ENCODE assay signal across 17 cellular contexts in the genomic region with DNA sequence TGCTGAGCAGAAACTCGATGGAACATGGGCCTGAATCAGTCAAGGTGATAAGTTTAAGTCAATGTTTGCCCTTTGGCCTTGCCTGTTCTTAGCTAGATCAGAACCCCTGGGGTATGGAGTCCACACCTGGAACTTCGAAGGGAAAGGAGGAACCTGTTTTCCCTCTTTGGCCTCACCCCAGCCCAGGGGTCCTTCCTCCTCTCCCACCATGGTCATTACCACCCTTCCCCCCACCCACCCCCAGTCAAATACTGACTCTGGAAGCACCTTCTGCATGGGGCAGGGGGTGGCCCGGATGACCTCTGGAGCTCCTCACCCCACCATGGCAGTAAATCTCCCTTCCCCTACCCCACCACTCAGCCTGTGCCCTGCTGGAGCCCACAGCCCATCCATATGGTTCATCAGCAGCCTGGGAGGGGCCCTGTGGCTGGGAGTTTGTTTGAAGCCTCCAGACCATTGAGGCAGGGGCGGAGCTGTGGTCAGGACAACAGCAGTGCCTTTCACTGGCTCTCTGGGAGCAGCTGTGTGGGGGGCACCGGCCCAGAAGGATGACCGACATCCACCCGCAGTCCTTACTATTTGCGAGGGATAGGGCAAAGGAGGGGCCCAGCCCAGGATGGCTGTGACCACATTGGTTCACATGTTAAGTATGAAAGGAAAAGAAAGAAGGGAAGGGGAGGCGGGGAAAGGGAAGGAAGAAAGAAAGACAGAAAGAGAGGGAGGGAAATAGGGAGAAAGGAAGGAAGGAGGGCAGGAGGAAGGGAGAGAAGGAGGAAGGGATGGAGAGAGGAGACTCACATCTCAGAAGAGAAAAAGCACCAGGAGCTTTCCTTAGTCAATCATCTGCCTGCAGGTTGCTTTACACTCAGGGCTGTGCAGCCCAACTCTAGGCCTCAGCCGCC.
A peak's percentile ranks its signal among the peaks of the same experiment; 100 is the strongest.
DNase-seq lines count a peak whose midpoint lies in the region; ATAC-seq and TF ChIP-seq lines count a peak whose summit lies in the region.
"Had no signal": no experiment of that assay in that cellular context is flagged by ENCODE, and none has a peak within 500 bp of the region (broad histone marks: within the 10 kb centered on the region; RNA-seq: fewer than 3 reads in every experiment).

No MANE protein-coding gene starts in this region.

- H3K4me3 ChIP-seq in mesenchymal stem cell (ENCODE audit: insufficient read depth in 1 of 2, low read depth in 1 of 2, low read length in 2 of 2) = no peak overlapping the region
- H3K4me3 ChIP-seq: pancreas, testis had no signal

- no peaks in the 10 kb centered on the region for H3K27me3 ChIP-seq in mesenchymal stem cell (ENCODE audit: control insufficient read depth in 1 of 2, insufficient read depth in 1 of 2, low read length in 2 of 2)
- H3K27me3 ChIP-seq: pancreas, testis had no signal

- H3K79me1 ChIP-seq in mesenchymal stem cell (replicated peaks; ENCODE audit: low read length, poor library complexity, severe bottlenecking) = peaks cover 37% of the 10 kb centered on the region

- no peak overlapping the region for H2BK120ac ChIP-seq in mesenchymal stem cell (ENCODE audit: low read depth, low read length)

- H2BK15ac ChIP-seq in mesenchymal stem cell (ENCODE audit: low read depth, poor library complexity, severe bottlenecking) = peak overlapping the region; percentile 12

- H3K36me3 Mint-ChIP-seq in activated CD4-positive, alpha-beta T cell treated with anti-CD3 and anti-CD28 coated beads, Interleukin-2, amount 10 ng/mL, durations not matched to agents 24 days and 14 days (ENCODE audit: low read depth) = peaks cover 5% of the 10 kb centered on the region
- H3K36me3 Mint-ChIP-seq in chondrocyte (ENCODE audit: low read depth) = peaks cover 31% of the 10 kb centered on the region
- H3K36me3 Mint-ChIP-seq in stimulated activated memory B cell treated with anti-CD40 and anti-IgM and Interleukin-4, amounts not matched to agents 10 μg/mL and 1 μg/mL and 100 μg/mL, for 72 hours = no peaks in the 10 kb centered on the region
- H3K36me3 Mint-ChIP-seq: CD8-positive, alpha-beta T cell had no signal

- H3K14ac ChIP-seq in mesenchymal stem cell (ENCODE audit: low read length in 2 of 2) = no peak overlapping the region

- peaks cover 55% of the 10 kb centered on the region for H3K4me1 ChIP-seq in mesenchymal stem cell (ENCODE audit: control insufficient read depth, insufficient read depth, low read depth, low read length)

- intact Hi-C loops in activated CD4-positive, alpha-beta T cell treated with anti-CD3 and anti-CD28 coated beads, Interleukin-2, amount 10 ng/mL, durations not matched to agents 24 days and 14 days (cut with micrococcal nuclease) = no loop called here

- no peak overlapping the region for H4K91ac ChIP-seq in mesenchymal stem cell (ENCODE audit: low read length)

- peak overlapping the region in 1 of 2 experiments; percentile 14 for H3K18ac ChIP-seq in mesenchymal stem cell (ENCODE audit: low read depth in 1 of 2, low read length in 2 of 2)

- H3K27ac ChIP-seq in mesenchymal stem cell (ENCODE audit: low read length, poor library complexity, severe bottlenecking) = peak overlapping the region; percentile 90
- H3K27ac ChIP-seq: pancreas, testis had no signal

- peak overlapping the region; percentile 41 for H3K27ac Mint-ChIP-seq in activated CD4-positive, alpha-beta T cell treated with anti-CD3 and anti-CD28 coated beads, Interleukin-2, amount 10 ng/mL, durations not matched to agents 24 days and 14 days
- H3K27ac Mint-ChIP-seq in chondrocyte (ENCODE audit: unreplicated experiment) = peak overlapping the region; percentile 91
- H3K27ac Mint-ChIP-seq in stimulated activated memory B cell treated with anti-CD40 and anti-IgM and Interleukin-4, amounts not matched to agents 10 μg/mL and 1 μg/mL and 100 μg/mL, for 72 hours = peak overlapping the region; percentile 34
- H3K27ac Mint-ChIP-seq: activated B cell treated with CpG ODN at 0.5 μM for 24 hours; CD8-positive, alpha-beta T cell had no signal

- no peak overlapping the region for H2BK12ac ChIP-seq in mesenchymal stem cell (ENCODE audit: low read length in 2 of 2)

- no peak for ATAC-seq in stimulated activated memory B cell treated with anti-CD40 and anti-IgM and Interleukin-4, amounts not matched to agents 10 μg/mL and 1 μg/mL and 100 μg/mL, for 72 hours
- no peak for ATAC-seq in GM19455 (IDR thresholded peaks at IDR 0.05; ENCODE audit: unreplicated experiment)
- no peak for ATAC-seq in HG03039 (IDR thresholded peaks at IDR 0.05; ENCODE audit: unreplicated experiment)
- ATAC-seq: CD8-positive, alpha-beta T cell; pancreas had no signal

- no peaks in the 10 kb centered on the region for H3K27me3 Mint-ChIP-seq in activated CD4-positive, alpha-beta T cell treated with anti-CD3 and anti-CD28 coated beads, Interleukin-2, amount 10 ng/mL, durations not matched to agents 24 days and 14 days
- no peaks in the 10 kb centered on the region for H3K27me3 Mint-ChIP-seq in chondrocyte (ENCODE audit: low read depth)
- H3K27me3 Mint-ChIP-seq in stimulated activated memory B cell treated with anti-CD40 and anti-IgM and Interleukin-4, amounts not matched to agents 10 μg/mL and 1 μg/mL and 100 μg/mL, for 72 hours = no peaks in the 10 kb centered on the region
- H3K27me3 Mint-ChIP-seq: activated B cell treated with CpG ODN at 0.5 μM for 24 hours had no signal

- no peak overlapping the region for H3K23ac ChIP-seq in mesenchymal stem cell (ENCODE audit: low read length in 2 of 2)

- no peaks in the 10 kb centered on the region for H3K9me3 ChIP-seq in mesenchymal stem cell (ENCODE audit: control insufficient read depth, low read length)
- H3K9me3 ChIP-seq: pancreas, testis had no signal

- H2AFZ ChIP-seq in mesenchymal stem cell (ENCODE audit: low read depth, low read length) = no peak overlapping the region

- H2BK5ac ChIP-seq in mesenchymal stem cell (ENCODE audit: low read depth, low read length, poor library complexity, severe bottlenecking) = peak overlapping the region; percentile 77

- H3K4ac ChIP-seq in mesenchymal stem cell (ENCODE audit: low read depth in 1 of 2, low read length in 2 of 2) = no peak overlapping the region

- no peak for TF ChIP-seq CTCF in chondrocyte (IDR thresholded peaks at IDR 0.05)

- peaks cover 24% of the 10 kb centered on the region for H3K4me1 Mint-ChIP-seq in activated CD4-positive, alpha-beta T cell treated with anti-CD3 and anti-CD28 coated beads, Interleukin-2, amount 10 ng/mL, durations not matched to agents 24 days and 14 days
- H3K4me1 Mint-ChIP-seq in chondrocyte (ENCODE audit: low read depth) = peaks cover 92% of the 10 kb centered on the region
- H3K4me1 Mint-ChIP-seq in stimulated activated memory B cell treated with anti-CD40 and anti-IgM and Interleukin-4, amounts not matched to agents 10 μg/mL and 1 μg/mL and 100 μg/mL, for 72 hours = peaks cover 53% of the 10 kb centered on the region

- H4K8ac ChIP-seq in mesenchymal stem cell (ENCODE audit: low read length) = no peak overlapping the region

- H3K9me3 Mint-ChIP-seq in activated CD4-positive, alpha-beta T cell treated with anti-CD3 and anti-CD28 coated beads, Interleukin-2, amount 10 ng/mL, durations not matched to agents 24 days and 14 days = peaks cover 9% of the 10 kb centered on the region
- H3K9me3 Mint-ChIP-seq in chondrocyte (ENCODE audit: low read depth) = no peaks in the 10 kb centered on the region
- no peaks in the 10 kb centered on the region for H3K9me3 Mint-ChIP-seq in stimulated activated memory B cell treated with anti-CD40 and anti-IgM and Interleukin-4, amounts not matched to agents 10 μg/mL and 1 μg/mL and 100 μg/mL, for 72 hours
- H3K9me3 Mint-ChIP-seq: activated B cell treated with CpG ODN at 0.5 μM for 24 hours; CD8-positive, alpha-beta T cell had no signal

- H3K36me3 ChIP-seq in mesenchymal stem cell (ENCODE audit: control insufficient read depth in 1 of 2, insufficient read depth in 2 of 2, low read depth in 1 of 2, low read length in 2 of 2) = peaks cover 38 to 58% of the 10 kb centered on the region in 2 experiments
- H3K36me3 ChIP-seq: pancreas had no signal

- peak overlapping the region; percentile 88 for H2AK5ac ChIP-seq in mesenchymal stem cell (ENCODE audit: low read length, severe bottlenecking)

- no peak for DNase-seq in activated CD4-positive, alpha-beta T cell treated with anti-CD3 and anti-CD28 coated beads, Interleukin-2, amount 10 ng/mL, durations not matched to agents 24 days and 14 days
- DNase-seq in activated CD4-positive, alpha-beta T cell treated with anti-CD3 and anti-CD28 coated beads, Interleukin-2, amount 50 U/mL, for 1 hour = no peak
- DNase-seq in chondrocyte (ENCODE audit: low spot score) (peak; percentile 69), mesenchymal stem cell (no peak), cerebellum (ENCODE audit: low spot score) (no peak)
- DNase-seq: activated B cell treated with CpG ODN at 0.5 μM for 24 hours; CD8-positive, alpha-beta T cell; HCEC 1CT; Karpas-422; midbrain; NCI-H1436 treated with DMSO at 0.1 percent for 48 hours; NCI-H446; testis had no signal

- H3K9ac ChIP-seq in mesenchymal stem cell (ENCODE audit: low read length) = no peak overlapping the region

- H3K4me2 ChIP-seq in mesenchymal stem cell (ENCODE audit: low read length, poor library complexity, severe bottlenecking) = peak overlapping the region; percentile 21

- H3K4me3 Mint-ChIP-seq in activated CD4-positive, alpha-beta T cell treated with anti-CD3 and anti-CD28 coated beads, Interleukin-2, amount 10 ng/mL, durations not matched to agents 24 days and 14 days = no peak overlapping the region
- H3K4me3 Mint-ChIP-seq in chondrocyte (ENCODE audit: unreplicated experiment) = no peak overlapping the region
- H3K4me3 Mint-ChIP-seq in stimulated activated memory B cell treated with anti-CD40 and anti-IgM and Interleukin-4, amounts not matched to agents 10 μg/mL and 1 μg/mL and 100 μg/mL, for 72 hours = no peak overlapping the region
- H3K4me3 Mint-ChIP-seq: activated B cell treated with CpG ODN at 0.5 μM for 24 hours; CD8-positive, alpha-beta T cell had no signal

- WGBS in mesenchymal stem cell = 86% methylated on average over 10 of the region's 10 CpGs

Comparison
In these comparisons a context has a peak if more than half of its experiments do, and no peak if none do; other contexts are left out.
1. H3K27ac Mint-ChIP-seq: peak in every context shown above with its lines; median percentile 91 in chondrocyte; 41 in activated CD4-positive, alpha-beta T cell treated with anti-CD3 and anti-CD28 coated beads, Interleukin-2, amount 10 ng/mL, durations not matched to agents 24 days and 14 days; 34 in stimulated activated memory B cell treated with anti-CD40 and anti-IgM and Interleukin-4, amounts not matched to agents 10 μg/mL and 1 μg/mL and 100 μg/mL, for 72 hours.